In genomic region chr22:36352775-36353507, GRCh38 we compare ENCODE assay signal across 1 cellular context.
A peak's percentile ranks its signal among the peaks of the same experiment; 100 is the strongest.
TF ChIP-seq lines count a peak whose summit lies in the region.

No MANE protein-coding gene starts in this region.

TF ChIP-seq in HepG2, 621 proteins besides CTCF, POLR2A, EP300 and RAD21 (continued from another document and continues in another):
- TF ChIP-seq THAP9 (CRISPR knock-in tag; IDR thresholded peaks at IDR 0.05; ENCODE audit: borderline replicate concordance) (no peak), ZFP82 (CRISPR knock-in tag; IDR thresholded peaks at IDR 0.05; ENCODE audit: borderline replicate concordance) (no peak), ZNF75D (CRISPR knock-in tag; IDR thresholded peaks at IDR 0.05; ENCODE audit: borderline replicate concordance) (no peak), FOSL2 (CRISPR knock-in tag; IDR thresholded peaks at IDR 0.05) (peak; percentile 81), JUND (CRISPR knock-in tag; IDR thresholded peaks at IDR 0.05) (no peak), NFKBIZ (CRISPR knock-in tag; IDR thresholded peaks at IDR 0.05) (no peak), AHR (CRISPR knock-in tag; IDR thresholded peaks at IDR 0.05) (no peak), ZSCAN20 (CRISPR knock-in tag; IDR thresholded peaks at IDR 0.05; ENCODE audit: borderline replicate concordance) (no peak), RERE (CRISPR knock-in tag; IDR thresholded peaks at IDR 0.05; ENCODE audit: low read depth) (no peak; the same call in 1 of the 2 replicates), ZNF354B (CRISPR knock-in tag; IDR thresholded peaks at IDR 0.05) (no peak), ELF4 (CRISPR knock-in tag; IDR thresholded peaks at IDR 0.05; ENCODE audit: borderline replicate concordance) (no peak), FOXA3 (CRISPR knock-in tag; IDR thresholded peaks at IDR 0.05) (peak; percentile 76), HIVEP1 (CRISPR knock-in tag; IDR thresholded peaks at IDR 0.05) (0 out of 2 replicates have a peak, but pooled peaks have one; percentile 37), MED8 (CRISPR knock-in tag; IDR thresholded peaks at IDR 0.05; ENCODE audit: insufficient replicate concordance) (no peak), GABPB1 (CRISPR knock-in tag; IDR thresholded peaks at IDR 0.05) (0 out of 2 replicates have a peak, but pooled peaks have one; percentile 5), PRDM15 (CRISPR knock-in tag; IDR thresholded peaks at IDR 0.05) (no peak), ZNF224 (CRISPR knock-in tag; IDR thresholded peaks at IDR 0.05) (no peak), ZNF598 (CRISPR knock-in tag; IDR thresholded peaks at IDR 0.05; ENCODE audit: borderline replicate concordance) (no peak), HDAC1 (CRISPR knock-in tag; IDR thresholded peaks at IDR 0.05) (peak; percentile 82), ZNF850 (CRISPR knock-in tag; conservative IDR thresholded peaks at IDR 0.05) (no peak), PTBP1 (IDR thresholded peaks at IDR 0.05; ENCODE audit: low read depth, low read length, poor library complexity, severe bottlenecking) (no peak), ZNF142 (CRISPR knock-in tag; IDR thresholded peaks at IDR 0.05) (no peak), ZSCAN9 (CRISPR knock-in tag; IDR thresholded peaks at IDR 0.05; ENCODE audit: borderline replicate concordance) (peak; percentile 56; the same call in 1 of the 2 replicates), ZNF549 (CRISPR knock-in tag; IDR thresholded peaks at IDR 0.05) (no peak), ZNF816 (CRISPR knock-in tag; IDR thresholded peaks at IDR 0.05; ENCODE audit: borderline replicate concordance) (no peak), NRL (CRISPR knock-in tag; IDR thresholded peaks at IDR 0.05; ENCODE audit: borderline replicate concordance) (no peak; the same call in 1 of the 2 replicates), ZNF24 (IDR thresholded peaks at IDR 0.05) (no peak), CCDC6 (CRISPR knock-in tag; IDR thresholded peaks at IDR 0.05) (0 out of 2 replicates have a peak, but pooled peaks have one; percentile 31), ZNF616 (CRISPR knock-in tag; IDR thresholded peaks at IDR 0.05; ENCODE audit: low read depth) (no peak), CSRNP2 (CRISPR knock-in tag; conservative IDR thresholded peaks at IDR 0.05; ENCODE audit: low read depth) (no peak), SNRNP70 (IDR thresholded peaks at IDR 0.05; ENCODE audit: low read depth, low read length) (no peak), MTF2 (CRISPR knock-in tag; IDR thresholded peaks at IDR 0.05; ENCODE audit: borderline replicate concordance) (no peak), AGO2 (optimal IDR thresholded peaks at IDR 0.05; ENCODE audit: low read depth, low read length) (no peak), DMAP1 (CRISPR knock-in tag; IDR thresholded peaks at IDR 0.05) (no peak), PLRG1 (conservative IDR thresholded peaks at IDR 0.05) (no peak), ZNF781 (CRISPR knock-in tag; IDR thresholded peaks at IDR 0.05; ENCODE audit: borderline replicate concordance, not compliant biosample characterization) (no peak), ZSCAN21 (CRISPR knock-in tag; IDR thresholded peaks at IDR 0.05; ENCODE audit: borderline replicate concordance) (no peak), ZNF296 (CRISPR knock-in tag; conservative IDR thresholded peaks at IDR 0.05) (0 out of 2 replicates have a peak, but pooled peaks have one; percentile 45)
- TF ChIP-seq, protein P1, sequence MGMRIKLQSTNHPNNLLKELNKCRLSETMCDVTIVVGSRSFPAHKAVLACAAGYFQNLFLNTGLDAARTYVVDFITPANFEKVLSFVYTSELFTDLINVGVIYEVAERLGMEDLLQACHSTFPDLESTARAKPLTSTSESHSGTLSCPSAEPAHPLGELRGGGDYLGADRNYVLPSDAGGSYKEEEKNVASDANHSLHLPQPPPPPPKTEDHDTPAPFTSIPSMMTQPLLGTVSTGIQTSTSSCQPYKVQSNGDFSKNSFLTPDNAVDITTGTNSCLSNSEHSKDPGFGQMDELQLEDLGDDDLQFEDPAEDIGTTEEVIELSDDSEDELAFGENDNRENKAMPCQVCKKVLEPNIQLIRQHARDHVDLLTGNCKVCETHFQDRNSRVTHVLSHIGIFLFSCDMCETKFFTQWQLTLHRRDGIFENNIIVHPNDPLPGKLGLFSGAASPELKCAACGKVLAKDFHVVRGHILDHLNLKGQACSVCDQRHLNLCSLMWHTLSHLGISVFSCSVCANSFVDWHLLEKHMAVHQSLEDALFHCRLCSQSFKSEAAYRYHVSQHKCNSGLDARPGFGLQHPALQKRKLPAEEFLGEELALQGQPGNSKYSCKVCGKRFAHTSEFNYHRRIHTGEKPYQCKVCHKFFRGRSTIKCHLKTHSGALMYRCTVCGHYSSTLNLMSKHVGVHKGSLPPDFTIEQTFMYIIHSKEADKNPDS (CRISPR knock-in tag; IDR thresholded peaks at IDR 0.05) = no peak
- TF ChIP-seq, protein P2, sequence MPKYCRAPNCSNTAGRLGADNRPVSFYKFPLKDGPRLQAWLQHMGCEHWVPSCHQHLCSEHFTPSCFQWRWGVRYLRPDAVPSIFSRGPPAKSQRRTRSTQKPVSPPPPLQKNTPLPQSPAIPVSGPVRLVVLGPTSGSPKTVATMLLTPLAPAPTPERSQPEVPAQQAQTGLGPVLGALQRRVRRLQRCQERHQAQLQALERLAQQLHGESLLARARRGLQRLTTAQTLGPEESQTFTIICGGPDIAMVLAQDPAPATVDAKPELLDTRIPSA (CRISPR knock-in tag; IDR thresholded peaks at IDR 0.05; ENCODE audit: borderline replicate concordance) = no peak
